16 cellular contexts compared by ENCODE assay signal in the genomic region with DNA sequence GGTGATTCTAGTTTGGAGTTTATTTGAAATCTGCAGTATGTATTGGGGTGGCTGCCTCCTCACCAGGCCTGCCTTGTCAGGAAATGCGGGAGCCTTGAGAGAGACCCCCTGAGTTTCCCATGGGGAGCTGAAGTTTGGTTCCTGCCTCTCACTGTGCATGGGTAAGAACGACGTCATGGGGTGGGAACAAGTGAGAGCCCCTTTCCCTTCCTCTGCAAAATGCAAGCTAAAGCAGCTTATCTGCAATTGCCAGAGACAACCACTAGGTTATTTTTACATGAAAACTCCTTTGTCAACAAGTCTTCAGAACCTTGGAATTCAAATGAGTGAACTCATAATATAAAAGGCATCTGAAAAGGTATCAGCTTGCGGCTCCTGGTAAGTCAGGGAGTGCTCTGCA. TPM values are rescaled to one million over a fixed set of nuclear protein-coding genes. Genes with fewer than 3 reads are reported as not detected.
DNase-seq lines count a peak whose midpoint lies in the region; ATAC-seq and TF ChIP-seq lines count a peak whose summit lies in the region.
"Had no signal": no experiment of that assay in that cellular context is flagged by ENCODE, and none has a peak within 500 bp of the region (broad histone marks: within the 10 kb centered on the region; RNA-seq: fewer than 3 reads in every experiment).

No MANE protein-coding gene starts in this region.

- no peak overlapping the region for H3K9ac ChIP-seq in H9 (ENCODE audit: extremely low read depth, insufficient read length, low read length)

- H2AK5ac ChIP-seq in H9 (ENCODE audit: insufficient read length, low read length), result no peak overlapping the region

- no peak overlapping the region for H2BK5ac ChIP-seq in H9 (ENCODE audit: insufficient read length, low read length)

- H3K27me3 Mint-ChIP-seq in H9 (ENCODE audit: low read depth), result no peaks in the 10 kb centered on the region; the same call in 1 of the 2 replicates
- H3K27me3 Mint-ChIP-seq: activated CD4-positive, alpha-beta T cell treated with anti-CD3 and anti-CD28 coated beads, Interleukin-2, amount 10 ng/mL, durations not matched to agents 7 days and 5 days had no signal

- peaks cover 3 to 4% of the 10 kb centered on the region in 2 experiments; a peak in 4 of 5 replicates for H3K9me3 Mint-ChIP-seq in H9
- H3K9me3 Mint-ChIP-seq: activated CD4-positive, alpha-beta T cell treated with anti-CD3 and anti-CD28 coated beads, Interleukin-2, amount 10 ng/mL, durations not matched to agents 7 days and 5 days had no signal

- no peak overlapping the region for H3K56ac ChIP-seq in H9 (ENCODE audit: insufficient read length, low read depth, low read length)

- H4K8ac ChIP-seq in H9 (replicated peaks; ENCODE audit: insufficient read length, low read depth, low read length), result no peak overlapping the region

- no peak overlapping the region for H2BK15ac ChIP-seq in H9 (ENCODE audit: low read depth, low read length)

- H3K27me3 ChIP-seq in BJ (ENCODE audit: control insufficient read depth, insufficient read depth, low read length) (no peaks in the 10 kb centered on the region), H9 (ENCODE audit: insufficient read depth, low read length) (no peaks in the 10 kb centered on the region), WERI-Rb-1 (ENCODE audit: insufficient read depth, low read depth, severe bottlenecking) (no peaks in the 10 kb centered on the region)
- H3K27me3 ChIP-seq: heart right ventricle, SJSA1, upper lobe of left lung had no signal

- H2BK12ac ChIP-seq in H9 (ENCODE audit: insufficient read length, low read depth, low read length), result no peak overlapping the region

- no peak for ATAC-seq in HG02610 (IDR thresholded peaks at IDR 0.05; ENCODE audit: unreplicated experiment)
- no peak for ATAC-seq in GM21786 (IDR thresholded peaks at IDR 0.05; ENCODE audit: unreplicated experiment)
- ATAC-seq: heart right ventricle had no signal

- no peaks in the 10 kb centered on the region for H4K20me1 ChIP-seq in H9 (ENCODE audit: control insufficient read depth, insufficient read depth, insufficient read length)

- no peaks in the 10 kb centered on the region for H3K23me2 ChIP-seq in H9 (ENCODE audit: insufficient read length, low read depth, low read length, poor library complexity, severe bottlenecking)

- POLR2A ChIA-PET in BJ (lab: Charles Lee), result no interaction called here

- H3K4me1 ChIP-seq in H9 (ENCODE audit: insufficient read depth, low read length), result no peaks in the 10 kb centered on the region; the same call in 1 of the 2 replicates

- H3K9me3 ChIP-seq in H9 (ENCODE audit: control insufficient read depth, low read depth, low read length), result no peaks in the 10 kb centered on the region
- H3K9me3 ChIP-seq in WERI-Rb-1 (ENCODE audit: severe bottlenecking), result no peaks in the 10 kb centered on the region
- H3K9me3 ChIP-seq: heart right ventricle, SJSA1, upper lobe of left lung had no signal

- no peaks in the 10 kb centered on the region; a peak in 1 of 7 replicates for H3K36me3 Mint-ChIP-seq in H9 (ENCODE audit: insufficient read depth in 1 of 3, low read depth in 3 of 3)
- H3K36me3 Mint-ChIP-seq: CD8-positive, alpha-beta memory T cell had no signal

- H3K23ac ChIP-seq in H9 (ENCODE audit: insufficient read length, low read depth, low read length), result no peak overlapping the region

- no peak overlapping the region for H3K4me2 ChIP-seq in H9 (ENCODE audit: insufficient read depth, insufficient read length, low read length)

- H3T11ph ChIP-seq in H9 (ENCODE audit: low read length), result no peak overlapping the region

- no peak overlapping the region for H3K14ac ChIP-seq in H9 (ENCODE audit: insufficient read depth, low read length)

- peak overlapping the region in 2 of 3 experiments; percentile 77 to 85; a peak in 3 of 7 replicates for H3K27ac Mint-ChIP-seq in H9
- H3K27ac Mint-ChIP-seq: activated CD4-positive, alpha-beta T cell treated with anti-CD3 and anti-CD28 coated beads, Interleukin-2, amount 10 ng/mL, durations not matched to agents 7 days and 5 days; CD8-positive, alpha-beta memory T cell had no signal

- H3K79me1 ChIP-seq in H9 (ENCODE audit: insufficient read depth, low read depth, low read length, poor library complexity, severe bottlenecking), result no peaks in the 10 kb centered on the region

- no peaks in the 10 kb centered on the region for H3K36me3 ChIP-seq in BJ (ENCODE audit: control insufficient read depth, insufficient read depth, low read length)
- H3K36me3 ChIP-seq in WERI-Rb-1, result no peaks in the 10 kb centered on the region
- H3K36me3 ChIP-seq: heart right ventricle, upper lobe of left lung had no signal

- H3K4ac ChIP-seq in H9 (ENCODE audit: low read depth, low read length), result no peak overlapping the region

- DNase-seq in BJ (ENCODE audit: low read depth) (no peak), H9 (no peak), WERI-Rb-1 (no peak), iPS-NIHi11 (ENCODE audit: low spot score) (peak; percentile 44), GM19240 (ENCODE audit: insufficient read length, low spot score) (no peak), occipital lobe (lab: John Stamatoyannopoulos, UW) (no peak)
- DNase-seq: activated CD4-positive, alpha-beta T cell treated with anti-CD3 and anti-CD28 coated beads, Interleukin-2, amount 10 ng/mL, durations not matched to agents 7 days and 5 days; activated naive CD4-positive, alpha-beta T cell treated with Interleukin-2 at 50 U/mL for 16 hours; CD8-positive, alpha-beta memory T cell; heart right ventricle; NCI-H2171 had no signal

- peaks cover 9 to 14% of the 10 kb centered on the region in 2 experiments for H3K4me1 Mint-ChIP-seq in H9
- H3K4me1 Mint-ChIP-seq: activated CD4-positive, alpha-beta T cell treated with anti-CD3 and anti-CD28 coated beads, Interleukin-2, amount 10 ng/mL, durations not matched to agents 7 days and 5 days; CD8-positive, alpha-beta memory T cell had no signal

- CTCF ChIA-PET in BJ (lab: Yijun Ruan, JAX), result interaction anchor here (0.8 to 1.1 kb wide), 7 partner anchors 10 to 888 kb away, joined by 3 to 4 read pairs (median 3); no protein-coding TSS in a partner anchor

- no peak overlapping the region for H3K4me3 ChIP-seq in BJ (ENCODE audit: low read depth, low read length)
- H3K4me3 ChIP-seq in WERI-Rb-1 (ENCODE audit: low read depth, low read length), result no peak overlapping the region
- H3K4me3 ChIP-seq: coronary artery, heart right ventricle, SJSA1, upper lobe of left lung had no signal

- no CpG with 5 or more reads among the region's 4 CpGs for WGBS in H9 (ENCODE audit: extremely low coverage, insufficient read length, low lambda C conversion rate)

- H2AFZ ChIP-seq in H9 (ENCODE audit: low read length), result peak overlapping the region; percentile 2

- H2BK120ac ChIP-seq in H9 (ENCODE audit: low read depth, low read length, poor library complexity, severe bottlenecking), result no peak overlapping the region

- H4K91ac ChIP-seq in H9 (ENCODE audit: insufficient read length, low read depth, low read length), result no peak overlapping the region

- H3K27ac ChIP-seq in H9 (ENCODE audit: insufficient read length, low read depth, low read length) (no peak overlapping the region), WERI-Rb-1 (no peak overlapping the region)
- H3K27ac ChIP-seq: coronary artery, heart right ventricle, SJSA1, upper lobe of left lung had no signal

- no peak overlapping the region for H2BK20ac ChIP-seq in H9 (ENCODE audit: low read depth, low read length, poor library complexity, severe bottlenecking)

- H3K79me2 ChIP-seq in H9 (ENCODE audit: insufficient read depth, low read length), result no peaks in the 10 kb centered on the region

- H4K5ac ChIP-seq in H9 (ENCODE audit: insufficient read length, low read depth, low read length), result no peak overlapping the region

- H3K4me3 Mint-ChIP-seq in H9, result no peak overlapping the region
- H3K4me3 Mint-ChIP-seq: activated CD4-positive, alpha-beta T cell treated with anti-CD3 and anti-CD28 coated beads, Interleukin-2, amount 10 ng/mL, durations not matched to agents 7 days and 5 days; CD8-positive, alpha-beta memory T cell had no signal

- no peak overlapping the region for H3K18ac ChIP-seq in H9 (ENCODE audit: insufficient read length, low read depth, low read length)

- TF ChIP-seq CTCF in BJ (IDR thresholded peaks at IDR 0.05; ENCODE audit: insufficient read depth, low read depth, low read length) (0 out of 2 replicates have a peak, but pooled peaks have one; percentile 14), H9 (conservative IDR thresholded peaks at IDR 0.05) (peak; percentile 51), WERI-Rb-1 (IDR thresholded peaks at IDR 0.05; ENCODE audit: low read depth, low read length) (peak; percentile 54)

RNA-seq across cellular contexts. Expression of a gene that starts 58.4 kb away (rescaled TPM):
- polyA plus RNA-seq in BJ (2011; rRNA removed), result 0.23 and 0.50 TPM in 2 replicates
- polyA minus RNA-seq in BJ (2011; rRNA and poly(A)+ RNA removed), result 0.57 and 0.81 TPM in 2 replicates
- total RNA-seq in H9 (2021) (2.9 and 3.0 TPM in 2 replicates), occipital lobe (59.0 TPM)

Comparison
In these comparisons a context has a peak if more than half of its experiments do, and no peak if none do; other contexts are left out.
1. RNA of a gene that starts 58.4 kb away (total RNA-seq): 59.0 TPM in occipital lobe (single experiment); 2.9 to 3.0 TPM in H9; every median in the first group is over 10 times any median in the second.
2. Peak in every context shown above with its lines, with median percentiles within 50 percentile points of each other: CTCF ChIP-seq.